In genomic region chr19:17303167-17303939, GRCh38 we compare ENCODE assay signal across 1 cellular context.
A peak's percentile ranks its signal among the peaks of the same experiment; 100 is the strongest.
TF ChIP-seq lines count a peak whose summit lies in the region.

A gene with protein sequence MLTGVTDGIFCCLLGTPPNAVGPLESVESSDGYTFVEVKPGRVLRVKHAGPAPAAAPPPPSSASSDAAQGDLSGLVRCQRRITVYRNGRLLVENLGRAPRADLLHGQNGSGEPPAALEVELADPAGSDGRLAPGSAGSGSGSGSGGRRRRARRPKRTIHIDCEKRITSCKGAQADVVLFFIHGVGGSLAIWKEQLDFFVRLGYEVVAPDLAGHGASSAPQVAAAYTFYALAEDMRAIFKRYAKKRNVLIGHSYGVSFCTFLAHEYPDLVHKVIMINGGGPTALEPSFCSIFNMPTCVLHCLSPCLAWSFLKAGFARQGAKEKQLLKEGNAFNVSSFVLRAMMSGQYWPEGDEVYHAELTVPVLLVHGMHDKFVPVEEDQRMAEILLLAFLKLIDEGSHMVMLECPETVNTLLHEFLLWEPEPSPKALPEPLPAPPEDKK (minus strand): TSS chr19:17303425. CDS start chr19:17301616, 1,809 bp downstream.

TF ChIP-seq in GM12878, 131 proteins besides CTCF, POLR2A, EP300 and RAD21 (continued from another document and continues in another):
- TF ChIP-seq, protein P1, sequence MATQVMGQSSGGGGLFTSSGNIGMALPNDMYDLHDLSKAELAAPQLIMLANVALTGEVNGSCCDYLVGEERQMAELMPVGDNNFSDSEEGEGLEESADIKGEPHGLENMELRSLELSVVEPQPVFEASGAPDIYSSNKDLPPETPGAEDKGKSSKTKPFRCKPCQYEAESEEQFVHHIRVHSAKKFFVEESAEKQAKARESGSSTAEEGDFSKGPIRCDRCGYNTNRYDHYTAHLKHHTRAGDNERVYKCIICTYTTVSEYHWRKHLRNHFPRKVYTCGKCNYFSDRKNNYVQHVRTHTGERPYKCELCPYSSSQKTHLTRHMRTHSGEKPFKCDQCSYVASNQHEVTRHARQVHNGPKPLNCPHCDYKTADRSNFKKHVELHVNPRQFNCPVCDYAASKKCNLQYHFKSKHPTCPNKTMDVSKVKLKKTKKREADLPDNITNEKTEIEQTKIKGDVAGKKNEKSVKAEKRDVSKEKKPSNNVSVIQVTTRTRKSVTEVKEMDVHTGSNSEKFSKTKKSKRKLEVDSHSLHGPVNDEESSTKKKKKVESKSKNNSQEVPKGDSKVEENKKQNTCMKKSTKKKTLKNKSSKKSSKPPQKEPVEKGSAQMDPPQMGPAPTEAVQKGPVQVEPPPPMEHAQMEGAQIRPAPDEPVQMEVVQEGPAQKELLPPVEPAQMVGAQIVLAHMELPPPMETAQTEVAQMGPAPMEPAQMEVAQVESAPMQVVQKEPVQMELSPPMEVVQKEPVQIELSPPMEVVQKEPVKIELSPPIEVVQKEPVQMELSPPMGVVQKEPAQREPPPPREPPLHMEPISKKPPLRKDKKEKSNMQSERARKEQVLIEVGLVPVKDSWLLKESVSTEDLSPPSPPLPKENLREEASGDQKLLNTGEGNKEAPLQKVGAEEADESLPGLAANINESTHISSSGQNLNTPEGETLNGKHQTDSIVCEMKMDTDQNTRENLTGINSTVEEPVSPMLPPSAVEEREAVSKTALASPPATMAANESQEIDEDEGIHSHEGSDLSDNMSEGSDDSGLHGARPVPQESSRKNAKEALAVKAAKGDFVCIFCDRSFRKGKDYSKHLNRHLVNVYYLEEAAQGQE (IDR thresholded peaks at IDR 0.05; ENCODE audit: low read depth, low read length): no peak
- TF ChIP-seq TAF1 (IDR thresholded peaks at IDR 0.05; ENCODE audit: borderline replicate concordance, low read depth, low read length) (no peak), ATF7 (IDR thresholded peaks at IDR 0.05; ENCODE audit: low read depth) (no peak), ESRRA (IDR thresholded peaks at IDR 0.05; ENCODE audit: low read length) (no peak), HDAC6 (IDR thresholded peaks at IDR 0.05; ENCODE audit: unreplicated experiment) (no peak), CBX3 (IDR thresholded peaks at IDR 0.05; ENCODE audit: borderline replicate concordance, low read depth) (no peak), GATAD2B (conservative IDR thresholded peaks at IDR 0.05; ENCODE audit: low read depth) (peak; percentile 64; the same call in 1 of the 2 replicates), TCF12 (IDR thresholded peaks at IDR 0.05; ENCODE audit: low read depth, low read length) (0 out of 2 replicates have a peak, but pooled peaks have one; percentile 20), CBX5 (IDR thresholded peaks at IDR 0.05; ENCODE audit: low read depth) (no peak), STAT1 (conservative IDR thresholded peaks at IDR 0.05) (no peak), KAT2A (conservative IDR thresholded peaks at IDR 0.05; ENCODE audit: control insufficient read depth, low read depth, low read length) (no peak), SREBF1 (IDR thresholded peaks at IDR 0.05; ENCODE audit: low read length) (no peak), ATF3 (IDR thresholded peaks at IDR 0.05; ENCODE audit: borderline replicate concordance, extremely low read depth, low read depth, low read length) (no peak), RUNX3 (IDR thresholded peaks at IDR 0.05; ENCODE audit: low read length) (no peak; the same call in 1 of the 2 replicates), NR2C2 (IDR thresholded peaks at IDR 0.05; ENCODE audit: borderline replicate concordance, control insufficient read depth, insufficient read length, low read depth) (no peak), ASH2L (IDR thresholded peaks at IDR 0.05; ENCODE audit: borderline replicate concordance, low read depth) (no peak), FOXM1 (IDR thresholded peaks at IDR 0.05; ENCODE audit: low read depth, low read length) (no peak), JUNB (IDR thresholded peaks at IDR 0.05) (no peak), HCFC1 (IDR thresholded peaks at IDR 0.05; ENCODE audit: low read length) (0 out of 2 replicates have a peak, but pooled peaks have one; percentile 21), YY1 (IDR thresholded peaks at IDR 0.05; ENCODE audit: low read depth, low read length) (peak; percentile 32; the same call in 1 of the 2 replicates), CHD1 (IDR thresholded peaks at IDR 0.05; ENCODE audit: low read depth, low read length) (no peak), POLR2AphosphoS5 (IDR thresholded peaks at IDR 0.05; ENCODE audit: low read length) (no peak), BMI1 (IDR thresholded peaks at IDR 0.05; ENCODE audit: borderline replicate concordance) (no peak), ZNF207 (IDR thresholded peaks at IDR 0.05; ENCODE audit: borderline replicate concordance) (no peak), RBBP5 (conservative IDR thresholded peaks at IDR 0.05) (no peak), LARP7 (IDR thresholded peaks at IDR 0.05) (no peak), SRF (IDR thresholded peaks at IDR 0.05; ENCODE audit: low read depth in 2 of 2, low read length in 2 of 2) (no peak), NR2C1 (IDR thresholded peaks at IDR 0.05) (0 out of 2 replicates have a peak, but pooled peaks have one; percentile 29), NFXL1 (IDR thresholded peaks at IDR 0.05; ENCODE audit: borderline replicate concordance) (no peak), ZBTB11 (CRISPR knock-in tag; IDR thresholded peaks at IDR 0.05) (no peak), CREB1 (IDR thresholded peaks at IDR 0.05; ENCODE audit: low read depth) (peak; percentile 81), EED (IDR thresholded peaks at IDR 0.05; ENCODE audit: low read depth) (no peak), NFIC (IDR thresholded peaks at IDR 0.05; ENCODE audit: low read depth, low read length) (no peak)
- TF ChIP-seq, protein P2, sequence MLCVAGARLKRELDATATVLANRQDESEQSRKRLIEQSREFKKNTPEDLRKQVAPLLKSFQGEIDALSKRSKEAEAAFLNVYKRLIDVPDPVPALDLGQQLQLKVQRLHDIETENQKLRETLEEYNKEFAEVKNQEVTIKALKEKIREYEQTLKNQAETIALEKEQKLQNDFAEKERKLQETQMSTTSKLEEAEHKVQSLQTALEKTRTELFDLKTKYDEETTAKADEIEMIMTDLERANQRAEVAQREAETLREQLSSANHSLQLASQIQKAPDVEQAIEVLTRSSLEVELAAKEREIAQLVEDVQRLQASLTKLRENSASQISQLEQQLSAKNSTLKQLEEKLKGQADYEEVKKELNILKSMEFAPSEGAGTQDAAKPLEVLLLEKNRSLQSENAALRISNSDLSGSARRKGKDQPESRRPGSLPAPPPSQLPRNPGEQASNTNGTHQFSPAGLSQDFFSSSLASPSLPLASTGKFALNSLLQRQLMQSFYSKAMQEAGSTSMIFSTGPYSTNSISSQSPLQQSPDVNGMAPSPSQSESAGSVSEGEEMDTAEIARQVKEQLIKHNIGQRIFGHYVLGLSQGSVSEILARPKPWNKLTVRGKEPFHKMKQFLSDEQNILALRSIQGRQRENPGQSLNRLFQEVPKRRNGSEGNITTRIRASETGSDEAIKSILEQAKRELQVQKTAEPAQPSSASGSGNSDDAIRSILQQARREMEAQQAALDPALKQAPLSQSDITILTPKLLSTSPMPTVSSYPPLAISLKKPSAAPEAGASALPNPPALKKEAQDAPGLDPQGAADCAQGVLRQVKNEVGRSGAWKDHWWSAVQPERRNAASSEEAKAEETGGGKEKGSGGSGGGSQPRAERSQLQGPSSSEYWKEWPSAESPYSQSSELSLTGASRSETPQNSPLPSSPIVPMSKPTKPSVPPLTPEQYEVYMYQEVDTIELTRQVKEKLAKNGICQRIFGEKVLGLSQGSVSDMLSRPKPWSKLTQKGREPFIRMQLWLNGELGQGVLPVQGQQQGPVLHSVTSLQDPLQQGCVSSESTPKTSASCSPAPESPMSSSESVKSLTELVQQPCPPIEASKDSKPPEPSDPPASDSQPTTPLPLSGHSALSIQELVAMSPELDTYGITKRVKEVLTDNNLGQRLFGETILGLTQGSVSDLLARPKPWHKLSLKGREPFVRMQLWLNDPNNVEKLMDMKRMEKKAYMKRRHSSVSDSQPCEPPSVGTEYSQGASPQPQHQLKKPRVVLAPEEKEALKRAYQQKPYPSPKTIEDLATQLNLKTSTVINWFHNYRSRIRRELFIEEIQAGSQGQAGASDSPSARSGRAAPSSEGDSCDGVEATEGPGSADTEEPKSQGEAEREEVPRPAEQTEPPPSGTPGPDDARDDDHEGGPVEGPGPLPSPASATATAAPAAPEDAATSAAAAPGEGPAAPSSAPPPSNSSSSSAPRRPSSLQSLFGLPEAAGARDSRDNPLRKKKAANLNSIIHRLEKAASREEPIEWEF (IDR thresholded peaks at IDR 0.05; ENCODE audit: insufficient replicate concordance, low read depth, low read length): no peak
- TF ChIP-seq, protein P3, sequence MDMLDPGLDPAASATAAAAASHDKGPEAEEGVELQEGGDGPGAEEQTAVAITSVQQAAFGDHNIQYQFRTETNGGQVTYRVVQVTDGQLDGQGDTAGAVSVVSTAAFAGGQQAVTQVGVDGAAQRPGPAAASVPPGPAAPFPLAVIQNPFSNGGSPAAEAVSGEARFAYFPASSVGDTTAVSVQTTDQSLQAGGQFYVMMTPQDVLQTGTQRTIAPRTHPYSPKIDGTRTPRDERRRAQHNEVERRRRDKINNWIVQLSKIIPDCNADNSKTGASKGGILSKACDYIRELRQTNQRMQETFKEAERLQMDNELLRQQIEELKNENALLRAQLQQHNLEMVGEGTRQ (IDR thresholded peaks at IDR 0.05; ENCODE audit: borderline replicate concordance, low read depth, low read length): peak; percentile 40
- TF ChIP-seq, protein P4, sequence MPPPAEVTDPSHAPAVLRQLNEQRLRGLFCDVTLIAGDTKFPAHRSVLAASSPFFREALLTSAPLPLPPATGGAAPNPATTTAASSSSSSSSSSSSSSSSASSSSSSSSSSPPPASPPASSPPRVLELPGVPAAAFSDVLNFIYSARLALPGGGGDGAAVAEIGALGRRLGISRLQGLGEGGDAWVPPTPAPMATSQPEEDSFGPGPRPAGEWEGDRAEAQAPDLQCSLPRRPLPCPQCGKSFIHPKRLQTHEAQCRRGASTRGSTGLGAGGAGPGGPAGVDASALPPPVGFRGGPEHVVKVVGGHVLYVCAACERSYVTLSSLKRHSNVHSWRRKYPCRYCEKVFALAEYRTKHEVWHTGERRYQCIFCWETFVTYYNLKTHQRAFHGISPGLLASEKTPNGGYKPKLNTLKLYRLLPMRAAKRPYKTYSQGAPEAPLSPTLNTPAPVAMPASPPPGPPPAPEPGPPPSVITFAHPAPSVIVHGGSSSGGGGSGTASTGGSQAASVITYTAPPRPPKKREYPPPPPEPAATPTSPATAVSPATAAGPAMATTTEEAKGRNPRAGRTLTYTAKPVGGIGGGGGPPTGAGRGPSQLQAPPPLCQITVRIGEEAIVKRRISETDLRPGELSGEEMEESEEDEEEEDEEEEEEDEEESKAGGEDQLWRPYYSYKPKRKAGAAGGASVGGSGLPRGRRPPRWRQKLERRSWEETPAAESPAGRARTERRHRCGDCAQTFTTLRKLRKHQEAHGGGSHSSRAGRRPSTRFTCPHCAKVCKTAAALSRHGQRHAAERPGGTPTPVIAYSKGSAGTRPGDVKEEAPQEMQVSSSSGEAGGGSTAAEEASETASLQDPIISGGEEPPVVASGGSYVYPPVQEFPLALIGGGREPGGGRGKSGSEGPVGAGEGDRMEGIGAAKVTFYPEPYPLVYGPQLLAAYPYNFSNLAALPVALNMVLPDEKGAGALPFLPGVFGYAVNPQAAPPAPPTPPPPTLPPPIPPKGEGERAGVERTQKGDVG (CRISPR knock-in tag; IDR thresholded peaks at IDR 0.05): no peak
- TF ChIP-seq, protein P5, sequence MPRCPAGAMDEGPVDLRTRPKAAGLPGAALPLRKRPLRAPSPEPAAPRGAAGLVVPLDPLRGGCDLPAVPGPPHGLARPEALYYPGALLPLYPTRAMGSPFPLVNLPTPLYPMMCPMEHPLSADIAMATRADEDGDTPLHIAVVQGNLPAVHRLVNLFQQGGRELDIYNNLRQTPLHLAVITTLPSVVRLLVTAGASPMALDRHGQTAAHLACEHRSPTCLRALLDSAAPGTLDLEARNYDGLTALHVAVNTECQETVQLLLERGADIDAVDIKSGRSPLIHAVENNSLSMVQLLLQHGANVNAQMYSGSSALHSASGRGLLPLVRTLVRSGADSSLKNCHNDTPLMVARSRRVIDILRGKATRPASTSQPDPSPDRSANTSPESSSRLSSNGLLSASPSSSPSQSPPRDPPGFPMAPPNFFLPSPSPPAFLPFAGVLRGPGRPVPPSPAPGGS (IDR thresholded peaks at IDR 0.05; ENCODE audit: borderline replicate concordance, insufficient read depth, low read depth, low read length, poor library complexity, severe bottlenecking): no peak
